20 cellular contexts compared by ENCODE assay signal in the genomic region with DNA sequence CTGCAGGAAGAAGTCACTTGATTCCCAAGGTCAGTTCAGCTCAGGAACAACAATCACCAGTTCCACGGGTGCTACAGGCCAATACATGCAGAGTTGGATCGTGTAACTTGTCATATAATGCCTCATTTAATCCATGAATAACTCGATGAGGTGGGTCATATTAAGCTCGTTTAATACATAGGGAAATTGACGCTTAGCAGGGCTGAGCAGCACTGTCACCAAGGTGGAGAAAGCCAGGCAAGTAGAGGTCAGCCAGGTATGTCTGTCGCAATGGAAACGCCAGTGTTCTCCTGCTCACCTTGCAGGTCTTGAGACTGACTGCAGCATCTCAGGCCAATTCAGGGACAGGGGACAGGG. TPM values are rescaled to one million over a fixed set of nuclear protein-coding genes. Genes with fewer than 3 reads are reported as not detected.
"Had no signal": no experiment of that assay in that cellular context is flagged by ENCODE, and none has a peak within 500 bp of the region (broad histone marks: within the 10 kb centered on the region; RNA-seq: fewer than 3 reads in every experiment).

No MANE protein-coding gene starts in this region.

- H3K9me3 ChIP-seq: esophagus squamous epithelium, heart left ventricle, right atrium auricular region, sigmoid colon had no signal

- H3K27me3 ChIP-seq: heart left ventricle, right atrium auricular region, sigmoid colon had no signal

- H3K27ac ChIP-seq: epithelial cell of prostate, foreskin keratinocyte, heart left ventricle, right atrium auricular region, sigmoid colon, skin epidermis had no signal

- ATAC-seq: foreskin keratinocyte; heart left ventricle; naive thymus-derived CD4-positive, alpha-beta T cell had no signal

- H3K36me3 ChIP-seq: esophagus squamous epithelium, heart left ventricle, right atrium auricular region, sigmoid colon had no signal

- DNase-seq: effector memory CD4-positive, alpha-beta T cell; esophagus squamous epithelium; foreskin keratinocyte; heart left ventricle; hippocampal formation; kidney glomerular epithelial cell; mammary epithelial cell; naive thymus-derived CD4-positive, alpha-beta T cell; nephron progenitor cell; sigmoid colon; stimulated activated naive CD4-positive, alpha-beta T cell treated with Interleukin-2 at 50 U/mL for 16 hours; trophoblast cell had no signal

- H3K4me1 ChIP-seq: foreskin keratinocyte, heart left ventricle, sigmoid colon had no signal

- H3K4me3 ChIP-seq: esophagus squamous epithelium, heart left ventricle, right atrium auricular region, sigmoid colon, skin epidermis had no signal

RNA-seq across cellular contexts. Expression of gene CCDC70, which starts 52.3 kb away (rescaled TPM):
- total RNA-seq: esophagus squamous epithelium; foreskin keratinocyte; heart left ventricle; liver; mammary epithelial cell; mesenteric fat pad; mononuclear cell; naive thymus-derived CD4-positive, alpha-beta T cell; osteocyte; right atrium auricular region; sigmoid colon; urinary bladder had no signal
